ENCODE assay signal across 8 cellular contexts in the genomic region with DNA sequence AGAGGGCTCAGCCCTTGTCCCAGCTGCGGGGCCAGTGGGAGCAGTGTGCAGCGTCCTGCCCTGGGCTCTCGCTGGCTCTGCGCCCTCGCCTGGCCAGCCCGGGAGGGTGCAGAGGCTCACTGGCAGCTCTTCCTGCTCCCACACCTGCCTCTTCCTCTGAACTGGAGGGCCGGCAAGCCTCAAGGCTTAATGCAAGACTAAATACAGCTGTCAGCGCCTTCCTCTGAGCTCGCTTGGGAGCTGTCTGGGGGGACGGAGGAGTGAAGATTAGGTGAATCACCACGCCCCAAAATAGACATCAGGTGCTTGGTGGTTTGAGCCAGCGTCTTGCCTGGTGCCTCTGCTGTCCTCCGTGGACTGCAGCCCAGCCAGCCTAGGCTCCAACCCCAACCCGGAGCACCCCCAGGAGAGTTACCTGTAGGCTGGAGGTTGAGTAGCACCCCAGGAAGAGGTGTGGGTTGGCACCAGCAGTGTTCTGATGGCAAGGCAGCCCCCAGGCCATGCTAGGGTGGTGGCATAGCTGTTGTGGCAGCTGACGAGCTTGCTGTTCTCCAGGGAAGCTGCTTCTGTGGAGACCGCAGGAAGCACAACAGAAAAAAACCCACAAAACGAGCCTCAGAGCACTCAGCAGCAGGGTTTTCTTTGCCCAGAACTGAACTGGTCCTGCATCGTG. TPM values are rescaled to one million over a fixed set of nuclear protein-coding genes. Genes with fewer than 3 reads are reported as not detected.
DNase-seq lines count a peak whose midpoint lies in the region; ATAC-seq and TF ChIP-seq lines count a peak whose summit lies in the region.

No MANE protein-coding gene starts in this region.

- no peak overlapping the region for H3K27ac ChIP-seq in body of pancreas

- no peaks in the 10 kb centered on the region for H3K36me3 ChIP-seq in body of pancreas (replicated peaks in 1 of 2; ENCODE audit: insufficient read depth in 1 of 2, low read depth in 2 of 2)

- peaks cover 12% of the 10 kb centered on the region for H3K4me1 ChIP-seq in body of pancreas

- H3K9me3 ChIP-seq in body of pancreas: no peaks in the 10 kb centered on the region

- no peak for TF ChIP-seq POLR2A in body of pancreas (IDR thresholded peaks at IDR 0.05)

- intact Hi-C loops in body of pancreas (cut with DNase I): loop anchor here (10.0 kb wide), 1 partner anchor 93 kb away; a partner anchor contains a TSS

- peak; percentile 93 for ATAC-seq in HG02852 (IDR thresholded peaks at IDR 0.05; ENCODE audit: unreplicated experiment)
- ATAC-seq in body of pancreas: peak; percentile 80
- peak; percentile 97 for ATAC-seq in left lobe of liver

- no peaks in the 10 kb centered on the region for H3K27me3 ChIP-seq in body of pancreas

- TF ChIP-seq CTCF in body of pancreas (IDR thresholded peaks at IDR 0.05): peak; percentile 53 to 90 (median 68)

- H3K4me3 ChIP-seq in body of pancreas: no peak overlapping the region

- 21 to 52% methylated on average over 12 to 18 of the region's 18 CpGs for WGBS in body of pancreas, 2 donors

- DNase-seq in NCI-H2081 (lab: John Stamatoyannopoulos, UW) (peak; percentile 56 to 72), NCI-H2081 treated with DMSO at 0.1 percent for 48 hours (lab: John Stamatoyannopoulos, UW) (no peak), NCI-H146 (lab: John Stamatoyannopoulos, UW) (peak; percentile 78), UCSD-AML1 (lab: John Stamatoyannopoulos, UW; ENCODE audit: unreplicated experiment) (peak; percentile 55), body of pancreas (peak; percentile 63 to 87 (median 75)), left lobe of liver (ENCODE audit: low spot score) (peak; percentile 75)
- DNase-seq in stimulated activated CD8-positive, alpha-beta memory T cell treated with anti-CD3 and anti-CD28 coated beads, Interleukin-12 subunit alpha, Interleukin-12 subunit beta, amount 100 ng/mL, for 1 hour (ENCODE audit: low read depth): peak; percentile 45

RNA-seq across cellular contexts. Expression of a gene that starts 36.9 kb away (rescaled TPM):
- total RNA-seq in body of pancreas (not detected), left lobe of liver (0.18 TPM)
